In the genomic region with DNA sequence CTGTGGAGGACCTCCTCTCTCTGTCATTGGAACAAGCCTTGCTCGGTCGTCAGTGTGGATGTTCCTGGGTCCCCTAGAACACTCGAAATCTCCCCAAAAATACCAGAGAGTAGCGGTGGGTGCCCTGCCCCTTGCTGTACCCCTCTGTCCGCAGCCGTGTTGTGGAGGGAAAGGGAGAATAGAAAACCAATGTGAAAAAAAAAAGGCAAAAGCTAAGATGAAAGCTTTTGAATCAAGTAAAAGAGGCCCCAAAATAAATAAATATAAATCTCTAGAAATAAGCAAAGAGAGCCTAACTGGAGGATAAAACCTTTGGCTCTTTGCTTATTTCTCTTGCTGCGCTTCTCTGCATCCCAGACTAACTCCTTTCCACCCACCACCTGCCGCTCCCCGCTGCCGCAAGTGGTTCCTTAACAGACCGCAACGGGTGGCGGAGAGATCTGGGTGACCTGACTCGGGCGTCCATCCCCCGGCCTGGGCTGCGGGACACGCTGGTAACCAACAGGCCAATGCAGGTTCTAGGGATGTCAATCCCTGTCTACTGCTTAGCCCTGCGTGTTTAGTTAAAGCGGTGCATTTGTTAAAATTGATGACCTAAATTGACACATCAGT, we compare ENCODE assay signal across 8 cellular contexts.
DNase-seq lines count a peak whose midpoint lies in the region; ATAC-seq and TF ChIP-seq lines count a peak whose summit lies in the region.

No MANE protein-coding gene starts in this region.

- WGBS in psoas muscle, 3 donors: 6 to 8% (median 7%) methylated on average over 20 of the region's 20 CpGs

- CTCF ChIA-PET in Panc1 (lab: Charles Lee): no interaction called here

- ATAC-seq in Panc1: 0 out of 2 replicates have a peak, but pooled peaks have one; percentile 44
- no peak for ATAC-seq in psoas muscle
- no peak for ATAC-seq in HG02763 (IDR thresholded peaks at IDR 0.05; ENCODE audit: unreplicated experiment)

- peak; percentile 71 for DNase-seq in NCI-H82 (lab: John Stamatoyannopoulos, UW)
- no peak for DNase-seq in NCI-H82 treated with DMSO at 0.1 percent for 48 hours (lab: John Stamatoyannopoulos, UW; ENCODE audit: unreplicated experiment)
- no peak for DNase-seq in Panc1 (ENCODE audit: low read depth, low spot score)
- DNase-seq in epithelial cell of proximal tubule (ENCODE audit: low read depth): no peak
- DNase-seq in psoas muscle: no peak
- DNase-seq in NCI-H345 treated with DMSO at 0.1 percent for 48 hours (lab: John Stamatoyannopoulos, UW; ENCODE audit: unreplicated experiment): no peak
- DNase-seq in EL: no peak

- H3K27ac ChIP-seq in Panc1 (ENCODE audit: low read length): no peak overlapping the region
- H3K27ac ChIP-seq in psoas muscle: no peak overlapping the region

- no peaks in the 10 kb centered on the region for H3K4me1 ChIP-seq in Panc1 (ENCODE audit: control insufficient read depth, insufficient read depth, low read length)
- no peaks in the 10 kb centered on the region for H3K4me1 ChIP-seq in psoas muscle

- no peaks in the 10 kb centered on the region for H3K27me3 ChIP-seq in Panc1 (ENCODE audit: control insufficient read depth, insufficient read depth, low read length)
- H3K27me3 ChIP-seq in psoas muscle (ENCODE audit: insufficient read depth in 3 of 3, low read length in 2 of 3): peaks cover 10 to 27% (median 13%) of the 10 kb centered on the region in 3 donors

- H3K9me3 ChIP-seq in Panc1 (ENCODE audit: control insufficient read depth, insufficient read depth, low read depth, low read length) (no peaks in the 10 kb centered on the region), psoas muscle (no peaks in the 10 kb centered on the region)

- peak overlapping the region; percentile 56 to 75 for H3K4me3 ChIP-seq in Panc1 (ENCODE audit: low read depth in 2 of 2, low read length in 2 of 2)
- H3K4me3 ChIP-seq in epithelial cell of proximal tubule (ENCODE audit: low read depth, low read length): peak overlapping the region; percentile 56
- H3K4me3 ChIP-seq in psoas muscle: peak overlapping the region; percentile 46

- TF ChIP-seq CTCF in Panc1 (IDR thresholded peaks at IDR 0.05): no peak
- TF ChIP-seq CTCF in epithelial cell of proximal tubule (conservative IDR thresholded peaks at IDR 0.05; ENCODE audit: low read depth, low read length): no peak
- TF ChIP-seq CTCF in psoas muscle (IDR thresholded peaks at IDR 0.05): no peak

- POLR2A ChIA-PET in Panc1 (lab: Charles Lee): no interaction called here

- H3K36me3 ChIP-seq in Panc1 (ENCODE audit: control insufficient read depth, insufficient read depth, low read length) (no peaks in the 10 kb centered on the region), psoas muscle (ENCODE audit: insufficient read depth in 1 of 2, low read depth in 1 of 2) (no peaks in the 10 kb centered on the region)

- no TSS peak for BruUV-seq in Panc1 (replicated peaks; lab: Mats Ljungman, UMichigan)

- in situ Hi-C loops in Panc1 (cut with HindIII; ENCODE audit: low pct_unique_long_range_greater_than_20kb, low sequenced_read_pairs): no loop called here

- intact Hi-C loops in Panc1 (cut with micrococcal nuclease; ENCODE audit: unreplicated experiment): no loop called here
- intact Hi-C loops in psoas muscle (cut with DNase I): no loop called here
